1 cellular context compared by ENCODE assay signal in the genomic region with DNA sequence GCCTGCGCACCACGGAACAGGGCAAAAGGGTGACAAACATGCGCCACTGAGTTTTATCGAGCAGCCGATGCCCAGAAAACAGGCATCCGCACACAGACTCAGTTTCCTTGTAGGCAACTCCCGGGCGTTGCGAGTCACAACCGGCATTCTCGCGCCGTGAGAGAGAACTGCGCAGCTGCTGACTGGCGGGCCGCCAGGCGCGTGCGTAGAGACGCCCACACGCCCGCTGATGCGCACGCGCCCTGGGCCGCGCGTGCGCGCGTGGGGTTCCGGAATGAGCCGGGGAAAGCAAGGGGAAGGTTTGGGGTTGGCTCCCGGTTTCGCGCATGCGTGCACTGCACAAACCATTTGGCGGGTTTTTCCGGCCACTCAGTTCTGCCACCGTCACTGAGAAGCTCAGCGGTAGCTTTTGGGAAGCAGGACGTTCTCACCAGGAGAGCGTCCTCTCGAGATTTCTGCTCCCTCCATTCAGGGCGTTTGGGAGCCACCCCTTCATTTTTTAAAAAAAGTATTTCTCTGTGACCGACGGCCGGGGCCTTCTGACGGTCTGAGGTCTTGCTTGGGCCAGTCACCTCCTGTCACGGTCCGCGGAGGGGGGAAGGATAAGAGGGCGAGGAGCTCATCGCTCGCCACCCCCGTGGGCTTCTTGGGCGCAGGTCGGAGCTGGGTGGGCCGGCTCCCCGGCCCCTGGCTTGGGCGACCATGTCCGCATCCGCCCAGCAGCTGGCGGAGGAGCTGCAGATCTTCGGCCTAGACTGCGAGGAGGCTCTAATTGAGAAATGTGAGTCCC.
TF ChIP-seq lines count a peak whose summit lies in the region.

Gene POLA2 (plus strand): TSS at position 372 of the 790 bp plus-strand sequence. CDS start 331 bp downstream, at position 703.

TF ChIP-seq in HepG2, 621 proteins besides CTCF, POLR2A, EP300 and RAD21 (continued from another document and continues in another):
- no peak for TF ChIP-seq ARID3A (IDR thresholded peaks at IDR 0.05; ENCODE audit: low read depth, low read length)
- TF ChIP-seq, protein P1, sequence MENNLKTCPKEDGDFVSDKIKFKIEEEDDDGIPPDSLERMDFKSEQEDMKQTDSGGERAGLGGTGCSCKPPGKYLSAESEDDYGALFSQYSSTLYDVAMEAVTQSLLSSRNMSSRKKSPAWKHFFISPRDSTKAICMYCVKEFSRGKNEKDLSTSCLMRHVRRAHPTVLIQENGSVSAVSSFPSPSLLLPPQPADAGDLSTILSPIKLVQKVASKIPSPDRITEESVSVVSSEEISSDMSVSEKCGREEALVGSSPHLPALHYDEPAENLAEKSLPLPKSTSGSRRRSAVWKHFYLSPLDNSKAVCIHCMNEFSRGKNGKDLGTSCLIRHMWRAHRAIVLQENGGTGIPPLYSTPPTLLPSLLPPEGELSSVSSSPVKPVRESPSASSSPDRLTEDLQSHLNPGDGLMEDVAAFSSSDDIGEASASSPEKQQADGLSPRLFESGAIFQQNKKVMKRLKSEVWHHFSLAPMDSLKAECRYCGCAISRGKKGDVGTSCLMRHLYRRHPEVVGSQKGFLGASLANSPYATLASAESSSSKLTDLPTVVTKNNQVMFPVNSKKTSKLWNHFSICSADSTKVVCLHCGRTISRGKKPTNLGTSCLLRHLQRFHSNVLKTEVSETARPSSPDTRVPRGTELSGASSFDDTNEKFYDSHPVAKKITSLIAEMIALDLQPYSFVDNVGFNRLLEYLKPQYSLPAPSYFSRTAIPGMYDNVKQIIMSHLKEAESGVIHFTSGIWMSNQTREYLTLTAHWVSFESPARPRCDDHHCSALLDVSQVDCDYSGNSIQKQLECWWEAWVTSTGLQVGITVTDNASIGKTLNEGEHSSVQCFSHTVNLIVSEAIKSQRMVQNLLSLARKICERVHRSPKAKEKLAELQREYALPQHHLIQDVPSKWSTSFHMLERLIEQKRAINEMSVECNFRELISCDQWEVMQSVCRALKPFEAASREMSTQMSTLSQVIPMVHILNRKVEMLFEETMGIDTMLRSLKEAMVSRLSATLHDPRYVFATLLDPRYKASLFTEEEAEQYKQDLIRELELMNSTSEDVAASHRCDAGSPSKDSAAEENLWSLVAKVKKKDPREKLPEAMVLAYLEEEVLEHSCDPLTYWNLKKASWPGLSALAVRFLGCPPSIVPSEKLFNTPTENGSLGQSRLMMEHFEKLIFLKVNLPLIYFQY (CRISPR knock-in tag; IDR thresholded peaks at IDR 0.05; ENCODE audit: borderline replicate concordance): no peak; the same call in 1 of the 2 replicates
- TF ChIP-seq NCOA5 (CRISPR knock-in tag; IDR thresholded peaks at IDR 0.05): no peak
- peak; percentile 81; the same call in 1 of the 2 replicates for TF ChIP-seq NAIF1 (CRISPR knock-in tag; IDR thresholded peaks at IDR 0.05; ENCODE audit: borderline replicate concordance)
- no peak for TF ChIP-seq ISX (CRISPR knock-in tag; conservative IDR thresholded peaks at IDR 0.05)
- TF ChIP-seq ZNF557 (CRISPR knock-in tag; IDR thresholded peaks at IDR 0.05): no peak
- TF ChIP-seq ZNF280B (CRISPR knock-in tag; IDR thresholded peaks at IDR 0.05; ENCODE audit: borderline replicate concordance): 0 out of 2 replicates have a peak, but pooled peaks have one; percentile 42
- TF ChIP-seq, protein P2, sequence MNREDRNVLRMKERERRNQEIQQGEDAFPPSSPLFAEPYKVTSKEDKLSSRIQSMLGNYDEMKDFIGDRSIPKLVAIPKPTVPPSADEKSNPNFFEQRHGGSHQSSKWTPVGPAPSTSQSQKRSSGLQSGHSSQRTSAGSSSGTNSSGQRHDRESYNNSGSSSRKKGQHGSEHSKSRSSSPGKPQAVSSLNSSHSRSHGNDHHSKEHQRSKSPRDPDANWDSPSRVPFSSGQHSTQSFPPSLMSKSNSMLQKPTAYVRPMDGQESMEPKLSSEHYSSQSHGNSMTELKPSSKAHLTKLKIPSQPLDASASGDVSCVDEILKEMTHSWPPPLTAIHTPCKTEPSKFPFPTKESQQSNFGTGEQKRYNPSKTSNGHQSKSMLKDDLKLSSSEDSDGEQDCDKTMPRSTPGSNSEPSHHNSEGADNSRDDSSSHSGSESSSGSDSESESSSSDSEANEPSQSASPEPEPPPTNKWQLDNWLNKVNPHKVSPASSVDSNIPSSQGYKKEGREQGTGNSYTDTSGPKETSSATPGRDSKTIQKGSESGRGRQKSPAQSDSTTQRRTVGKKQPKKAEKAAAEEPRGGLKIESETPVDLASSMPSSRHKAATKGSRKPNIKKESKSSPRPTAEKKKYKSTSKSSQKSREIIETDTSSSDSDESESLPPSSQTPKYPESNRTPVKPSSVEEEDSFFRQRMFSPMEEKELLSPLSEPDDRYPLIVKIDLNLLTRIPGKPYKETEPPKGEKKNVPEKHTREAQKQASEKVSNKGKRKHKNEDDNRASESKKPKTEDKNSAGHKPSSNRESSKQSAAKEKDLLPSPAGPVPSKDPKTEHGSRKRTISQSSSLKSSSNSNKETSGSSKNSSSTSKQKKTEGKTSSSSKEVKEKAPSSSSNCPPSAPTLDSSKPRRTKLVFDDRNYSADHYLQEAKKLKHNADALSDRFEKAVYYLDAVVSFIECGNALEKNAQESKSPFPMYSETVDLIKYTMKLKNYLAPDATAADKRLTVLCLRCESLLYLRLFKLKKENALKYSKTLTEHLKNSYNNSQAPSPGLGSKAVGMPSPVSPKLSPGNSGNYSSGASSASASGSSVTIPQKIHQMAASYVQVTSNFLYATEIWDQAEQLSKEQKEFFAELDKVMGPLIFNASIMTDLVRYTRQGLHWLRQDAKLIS (CRISPR knock-in tag; IDR thresholded peaks at IDR 0.05): no peak
- TF ChIP-seq SYNCRIP (IDR thresholded peaks at IDR 0.05; ENCODE audit: insufficient read depth, low read depth, low read length): no peak
- TF ChIP-seq HINFP (CRISPR knock-in tag; IDR thresholded peaks at IDR 0.05; ENCODE audit: low read depth): no peak
- no peak for TF ChIP-seq ZBTB34 (CRISPR knock-in tag; IDR thresholded peaks at IDR 0.05)
- TF ChIP-seq ZNF780A (CRISPR knock-in tag; IDR thresholded peaks at IDR 0.05): no peak
- TF ChIP-seq FOXA1 (IDR thresholded peaks at IDR 0.05): no peak
- no peak for TF ChIP-seq FOXA1 (CRISPR knock-in tag; IDR thresholded peaks at IDR 0.05)
- no peak for TF ChIP-seq RXRA (CRISPR knock-in tag; IDR thresholded peaks at IDR 0.05)
- TF ChIP-seq MLLT10 (CRISPR knock-in tag; IDR thresholded peaks at IDR 0.05): no peak
- no peak for TF ChIP-seq CHCHD3 (CRISPR knock-in tag; IDR thresholded peaks at IDR 0.05)
- TF ChIP-seq CC2D1A (CRISPR knock-in tag; IDR thresholded peaks at IDR 0.05): no peak
- TF ChIP-seq ZNF235 (CRISPR knock-in tag; IDR thresholded peaks at IDR 0.05; ENCODE audit: borderline replicate concordance): no peak
- no peak for TF ChIP-seq ZHX1 (CRISPR knock-in tag; IDR thresholded peaks at IDR 0.05; ENCODE audit: low read depth)
- no peak for TF ChIP-seq ZNF776 (CRISPR knock-in tag; IDR thresholded peaks at IDR 0.05)
- no peak for TF ChIP-seq KLF12 (CRISPR knock-in tag; IDR thresholded peaks at IDR 0.05; ENCODE audit: borderline replicate concordance)
- no peak for TF ChIP-seq ZNF530 (CRISPR knock-in tag; IDR thresholded peaks at IDR 0.05; ENCODE audit: low read depth)
- TF ChIP-seq CBX2 (IDR thresholded peaks at IDR 0.05; ENCODE audit: low read depth, low read length): no peak
- TF ChIP-seq CBX2 (CRISPR knock-in tag; IDR thresholded peaks at IDR 0.05; ENCODE audit: low read depth): no peak
- no peak for TF ChIP-seq ZBTB46 (CRISPR knock-in tag; IDR thresholded peaks at IDR 0.05; ENCODE audit: borderline replicate concordance)
- no peak; the same call in 1 of the 2 replicates for TF ChIP-seq FOXO1 (CRISPR knock-in tag; IDR thresholded peaks at IDR 0.05)
- TF ChIP-seq BORCS8-MEF2B (CRISPR knock-in tag; IDR thresholded peaks at IDR 0.05): no peak; the same call in 1 of the 2 replicates
- no peak for TF ChIP-seq NONO (IDR thresholded peaks at IDR 0.05)
- TF ChIP-seq NONO (CRISPR knock-in tag; conservative IDR thresholded peaks at IDR 0.05): no peak
- no peak for TF ChIP-seq ETV6 (CRISPR knock-in tag; conservative IDR thresholded peaks at IDR 0.05)
- TF ChIP-seq TAF1 (CRISPR knock-in tag; IDR thresholded peaks at IDR 0.05): peak; percentile 80
- no peak for TF ChIP-seq ZNF468 (CRISPR knock-in tag; IDR thresholded peaks at IDR 0.05)
- TF ChIP-seq ZSCAN5A (CRISPR knock-in tag; IDR thresholded peaks at IDR 0.05; ENCODE audit: borderline replicate concordance): 0 out of 2 replicates have a peak, but pooled peaks have one; percentile 24
- no peak for TF ChIP-seq ZC3H4 (CRISPR knock-in tag; IDR thresholded peaks at IDR 0.05; ENCODE audit: borderline replicate concordance)
